ENCODE assay signal across 16 cellular contexts in genomic region chr19:50569023-50569697, GRCh38. TPM values are rescaled to one million over a fixed set of nuclear protein-coding genes. Genes with fewer than 3 reads are reported as not detected.
"Had no signal": no experiment of that assay in that cellular context is flagged by ENCODE, and none has a peak within 500 bp of the region (broad histone marks: within the 10 kb centered on the region; RNA-seq: fewer than 3 reads in every experiment).

No MANE protein-coding gene starts in this region.

- H3K9ac ChIP-seq: SK-N-SH had no signal

- H3K4me1 ChIP-seq: adrenal gland had no signal

- H3K27ac ChIP-seq: adrenal gland, hepatocyte, tibial artery had no signal

- H3K79me2 ChIP-seq: hepatocyte had no signal

- ATAC-seq: activated naive CD4-positive, alpha-beta T cell treated with anti-CD3 and anti-CD28 coated beads, Interleukin-2, amount 50 U/mL, for 72 hours; effector memory CD8-positive, alpha-beta T cell had no signal

- H2AFZ ChIP-seq: hepatocyte had no signal

- H3K9me3 ChIP-seq: adrenal gland, SK-N-SH, tibial artery had no signal

- H3K4me2 ChIP-seq: SK-N-SH had no signal

- H3K4me3 ChIP-seq: hepatocyte, lung, tibial artery had no signal

- H3K36me3 ChIP-seq: adrenal gland, tibial artery had no signal

- H3K9me2 ChIP-seq: SK-N-SH had no signal

- DNase-seq: activated CD4-positive, alpha-beta T cell treated with anti-CD3 and anti-CD28 coated beads, Interleukin-2, amount 50 U/mL, for 1 hour; activated CD4-positive, CD25-positive, alpha-beta regulatory T cell treated with anti-CD3 and anti-CD28 coated beads, Interleukin-2, amount 50 U/mL, for 72 hours; activated CD8-positive, alpha-beta memory T cell treated with anti-CD3 and anti-CD28 coated beads for 24 hours; activated CD8-positive, alpha-beta memory T cell treated with anti-CD3 and anti-CD28 coated beads, Interleukin-2, amount 50 U/mL, for 48 hours; activated effector memory CD4-positive, alpha-beta T cell treated with Interleukin-2 at 50 U/mL for 16 hours; activated T-cell treated with anti-CD3 and anti-CD28 coated beads, Interleukin-2, amount 50 U/mL, for 48 hours; adrenal gland; effector memory CD8-positive, alpha-beta T cell; stimulated activated CD4-positive, alpha-beta T cell treated with anti-CD3 and anti-CD28 coated beads, Interleukin-2, amount 100 ng/mL, for 24 hours; stimulated activated naive CD4-positive, alpha-beta T cell treated with Interleukin-2 at 50 U/mL for 16 hours; T-helper 1 cell; tibial artery had no signal

RNA-seq across cellular contexts. Expression of gene ASPDH, which starts 55.4 kb away (rescaled TPM):
- polyA plus RNA-seq: lung had no signal
